Comparison of ENCODE assay signal across 8 cellular contexts in genomic region chr1:46197551-46198025, GRCh38. TPM values are rescaled to one million over a fixed set of nuclear protein-coding genes. Genes with fewer than 3 reads are reported as not detected.
DNase-seq lines count a peak whose midpoint lies in the region; ATAC-seq, FAIRE-seq and TF ChIP-seq lines count a peak whose summit lies in the region.

No MANE protein-coding gene starts in this region.

- TF ChIP-seq POLR2A in NB4 (IDR thresholded peaks at IDR 0.05; ENCODE audit: extremely low read depth, insufficient read length) = no peak
- no peak for TF ChIP-seq POLR2A in endothelial cell of umbilical vein (IDR thresholded peaks at IDR 0.05; ENCODE audit: low read depth, low read length)

- H3K4me3 ChIP-seq in NB4 (ENCODE audit: low read depth, low read length) (peak overlapping the region; percentile 91), endothelial cell of umbilical vein (replicated peaks in 1 of 3; ENCODE audit: insufficient read depth in 1 of 3, low read depth in 1 of 3, low read length in 3 of 3) (peak overlapping the region; percentile 26 to 88 (median 64)), osteoblast (ENCODE audit: insufficient read depth, low read length) (peak overlapping the region; percentile 92)

- intact Hi-C loops in Calu3 (cut with micrococcal nuclease; ENCODE audit: unreplicated experiment) = no loop called here
- intact Hi-C loops in endothelial cell of umbilical vein (cut with micrococcal nuclease) = loop anchor here (1.0 kb wide), 3 partner anchors 14 to 160 kb away; no protein-coding TSS in a partner anchor

- DNase-seq in Calu3 (no peak), NB4 (ENCODE audit: low read depth) (no peak), endothelial cell of umbilical vein (ENCODE audit: low read depth, low spot score) (no peak), osteoblast (ENCODE audit: insufficient read length, low spot score, missing footprints) (peak; percentile 89), NCI-H526 treated with DMSO at 0.1 percent for 48 hours (lab: John Stamatoyannopoulos, UW) (no peak), NAMALWA (ENCODE audit: low spot score) (no peak)

- TF ChIP-seq CTCF in Calu3 (IDR thresholded peaks at IDR 0.05; ENCODE audit: unreplicated experiment) (no peak), NB4 (IDR thresholded peaks at IDR 0.05; ENCODE audit: low read depth, low read length) (no peak), endothelial cell of umbilical vein (IDR thresholded peaks at IDR 0.05; ENCODE audit: extremely low read depth in 1 of 2, insufficient read depth in 1 of 2, low read depth in 1 of 2, low read length in 2 of 2) (no peak), osteoblast (IDR thresholded peaks at IDR 0.05; ENCODE audit: extremely low read depth, low read depth, low read length) (no peak)

- H3K4me1 Mint-ChIP-seq in Calu3 (ENCODE audit: low read depth, unreplicated experiment) = peaks cover 9% of the 10 kb centered on the region

- no peak for ATAC-seq in GM18873 (IDR thresholded peaks at IDR 0.05; ENCODE audit: low FRiP score, unreplicated experiment)
- no peak for ATAC-seq in GM21529 (IDR thresholded peaks at IDR 0.05; ENCODE audit: unreplicated experiment)

- H3K4me2 ChIP-seq in endothelial cell of umbilical vein (ENCODE audit: insufficient read depth, low read length) (peak overlapping the region; percentile 65), osteoblast (ENCODE audit: insufficient read depth, low read length) (peak overlapping the region; percentile 97)

- H3K9me1 ChIP-seq in endothelial cell of umbilical vein (replicated peaks; ENCODE audit: control insufficient read depth, extremely low read depth, insufficient read depth, low read length) = no peaks in the 10 kb centered on the region

- dilution Hi-C loops in endothelial cell of umbilical vein (cut with MboI; ENCODE audit: extremely low pct_ligation_motif_present, low sequenced_read_pairs) = loop anchor here (25.0 kb wide), 1 partner anchor 160 kb away; no protein-coding TSS in a partner anchor

- H3K9ac ChIP-seq in endothelial cell of umbilical vein (replicated peaks; ENCODE audit: extremely low read depth, insufficient read depth, low read length) = peak overlapping the region; percentile 64

- H3K27me3 Mint-ChIP-seq in Calu3 (ENCODE audit: unreplicated experiment) = peaks cover 2% of the 10 kb centered on the region

- no peaks in the 10 kb centered on the region for H3K79me2 ChIP-seq in endothelial cell of umbilical vein (ENCODE audit: control insufficient read depth, insufficient read depth, low read length)
- peaks cover 16% of the 10 kb centered on the region for H3K79me2 ChIP-seq in osteoblast (ENCODE audit: insufficient read depth, low read length)

- peak overlapping the region; percentile 79 for H3K4me3 Mint-ChIP-seq in Calu3 (ENCODE audit: low read depth, unreplicated experiment)

- CTCF ChIA-PET in Calu3 (lab: Charles Lee) (interaction anchor here (2.6 kb wide), 1 partner anchor 26 kb away, joined by 15 read pairs; no protein-coding TSS in a partner anchor), endothelial cell of umbilical vein (lab: Charles Lee) (interaction anchor here (6.4 kb wide), 1 partner anchor 27 kb away, joined by 35 read pairs; no protein-coding TSS in a partner anchor)

- H4K20me1 ChIP-seq in endothelial cell of umbilical vein (replicated peaks; ENCODE audit: control insufficient read depth, extremely low read depth, insufficient read depth, low read length) (no peaks in the 10 kb centered on the region), osteoblast (ENCODE audit: insufficient read depth, low read length) (no peaks in the 10 kb centered on the region)

- H3K9me3 Mint-ChIP-seq in Calu3 (ENCODE audit: low read depth, unreplicated experiment) = no peaks in the 10 kb centered on the region

- H3K27ac ChIP-seq in endothelial cell of umbilical vein (ENCODE audit: insufficient read depth, low read depth, low read length) = peak overlapping the region; percentile 39
- H3K27ac ChIP-seq in osteoblast (ENCODE audit: low read depth, low read length) = peak overlapping the region; percentile 49

- peaks cover 8% of the 10 kb centered on the region for H3K4me1 ChIP-seq in endothelial cell of umbilical vein (ENCODE audit: control insufficient read depth, extremely low read depth, insufficient read depth, low read length)
- peaks cover 12% of the 10 kb centered on the region for H3K4me1 ChIP-seq in osteoblast (ENCODE audit: insufficient read depth, low read length)

- BruUV-seq in Calu3 (replicated peaks; lab: Mats Ljungman, UMichigan) (TSS peak; percentile 48), endothelial cell of umbilical vein (replicated peaks; lab: Mats Ljungman, UMichigan) (no TSS peak)

- H3K27me3 ChIP-seq in endothelial cell of umbilical vein (ENCODE audit: control insufficient read depth in 2 of 2, insufficient read depth in 2 of 2, low read length in 2 of 2) (no peaks in the 10 kb centered on the region), osteoblast (ENCODE audit: insufficient read depth, low read length) (no peaks in the 10 kb centered on the region)

- no peaks in the 10 kb centered on the region for H3K9me3 ChIP-seq in endothelial cell of umbilical vein (replicated peaks; ENCODE audit: control insufficient read depth, insufficient read depth, low read length)
- no peaks in the 10 kb centered on the region for H3K9me3 ChIP-seq in osteoblast (ENCODE audit: low read depth, low read length)

- H2AFZ ChIP-seq in endothelial cell of umbilical vein (ENCODE audit: low read depth, low read length) (peak overlapping the region; percentile 77), osteoblast (ENCODE audit: low read length) (peak overlapping the region; percentile 65)

- peaks cover 30% of the 10 kb centered on the region for H3K36me3 Mint-ChIP-seq in Calu3 (ENCODE audit: insufficient read depth, unreplicated experiment)

- POLR2A ChIA-PET in endothelial cell of umbilical vein (lab: Charles Lee) = no interaction called here

- peak; percentile 56 for FAIRE-seq in endothelial cell of umbilical vein (lab: Jason Lieb, UNC)

- no peak overlapping the region for H3K27ac Mint-ChIP-seq in Calu3 (ENCODE audit: unreplicated experiment)

- H3K36me3 ChIP-seq in endothelial cell of umbilical vein (ENCODE audit: control insufficient read depth in 2 of 2, extremely low read depth in 1 of 2, insufficient read depth in 2 of 2, low read length in 2 of 2) (peaks cover 0 to 8% of the 10 kb centered on the region in 2 experiments), osteoblast (ENCODE audit: insufficient read depth, low read length) (peaks cover 23% of the 10 kb centered on the region)

RNA-seq across cellular contexts. Expression of gene POMGNT1, which starts 0.6 kb away (rescaled TPM):
- total RNA-seq in Calu3 (2022) = 62.0 and 74.5 TPM in 2 replicates
- total RNA-seq in endothelial cell of umbilical vein = 64.4 and 66.9 TPM in 2 replicates
- 64.3 and 67.5 TPM in 2 replicates for polyA plus RNA-seq in endothelial cell of umbilical vein
- 64.2 and 65.8 TPM in 2 replicates for polyA plus RNA-seq in endothelial cell of umbilical vein (2011; cell fraction: cytosol; rRNA removed)
- 113 and 115 TPM in 2 replicates for polyA plus RNA-seq in endothelial cell of umbilical vein (2011; cell fraction: nucleus; rRNA removed)
- polyA plus RNA-seq in endothelial cell of umbilical vein (2012) = 47.9 and 51.3 TPM in 2 replicates
- 56.7 and 58.7 TPM in 2 replicates for polyA minus RNA-seq in endothelial cell of umbilical vein
- 21.9 TPM for polyA minus RNA-seq in endothelial cell of umbilical vein (2011; cell fraction: cytosol; rRNA and poly(A)+ RNA removed)
- 23.6 and 24.4 TPM in 2 replicates for polyA minus RNA-seq in endothelial cell of umbilical vein (2011; cell fraction: nucleus; rRNA and poly(A)+ RNA removed)
- total RNA-seq in osteoblast = 43.9 and 45.6 TPM in 2 replicates

RNA-seq across cellular contexts. Expression of gene LURAP1, which starts 5.5 kb away (rescaled TPM):
- total RNA-seq in Calu3 (2022) = not detected in 2 replicates
- 2.4 and 3.4 TPM in 2 replicates for total RNA-seq in endothelial cell of umbilical vein
- 2.3 and 2.5 TPM in 2 replicates for polyA plus RNA-seq in endothelial cell of umbilical vein
- polyA plus RNA-seq in endothelial cell of umbilical vein (2011; cell fraction: cytosol; rRNA removed) = 1.4 and 1.9 TPM in 2 replicates
- polyA plus RNA-seq in endothelial cell of umbilical vein (2011; cell fraction: nucleus; rRNA removed) = 2.7 and 2.8 TPM in 2 replicates
- 1.4 and 1.5 TPM in 2 replicates for polyA plus RNA-seq in endothelial cell of umbilical vein (2012)
- 1.6 and 2.5 TPM in 2 replicates for polyA minus RNA-seq in endothelial cell of umbilical vein
- not detected for polyA minus RNA-seq in endothelial cell of umbilical vein (2011; cell fraction: cytosol; rRNA and poly(A)+ RNA removed)
- 1.0 and 1.5 TPM in 2 replicates for polyA minus RNA-seq in endothelial cell of umbilical vein (2011; cell fraction: nucleus; rRNA and poly(A)+ RNA removed)
- total RNA-seq in osteoblast = 4.1 and 4.3 TPM in 2 replicates

RNA-seq across cellular contexts. Expression of gene P3R3URF, which starts 21.3 kb away (rescaled TPM):
- total RNA-seq in Calu3 (2022) = not detected in 2 replicates
- total RNA-seq in endothelial cell of umbilical vein = not detected in 2 replicates
- polyA plus RNA-seq in endothelial cell of umbilical vein = not detected in 2 replicates
- polyA plus RNA-seq in endothelial cell of umbilical vein (2011; cell fraction: cytosol; rRNA removed) = not detected in 2 replicates
- polyA plus RNA-seq in endothelial cell of umbilical vein (2011; cell fraction: nucleus; rRNA removed) = not detected in 2 replicates
- not detected in 2 replicates for polyA plus RNA-seq in endothelial cell of umbilical vein (2012)
- polyA minus RNA-seq in endothelial cell of umbilical vein = not detected in 2 replicates
- not detected for polyA minus RNA-seq in endothelial cell of umbilical vein (2011; cell fraction: cytosol; rRNA and poly(A)+ RNA removed)
- not detected in 2 replicates for polyA minus RNA-seq in endothelial cell of umbilical vein (2011; cell fraction: nucleus; rRNA and poly(A)+ RNA removed)
- not detected in 2 replicates for total RNA-seq in osteoblast

RNA-seq across cellular contexts. Expression of gene TSPAN1, which starts 22.7 kb away (rescaled TPM):
- total RNA-seq in Calu3 (2022) (46.2 and 94.8 TPM in 2 replicates), endothelial cell of umbilical vein (0.37 and 0.88 TPM in 2 replicates), osteoblast (0.59 and 1.1 TPM in 2 replicates)
- 0.65 and 0.91 TPM in 2 replicates for polyA plus RNA-seq in endothelial cell of umbilical vein
- polyA plus RNA-seq in endothelial cell of umbilical vein (2011; cell fraction: cytosol; rRNA removed) = 0.41 and 0.42 TPM in 2 replicates
- 0.70 and 0.71 TPM in 2 replicates for polyA plus RNA-seq in endothelial cell of umbilical vein (2011; cell fraction: nucleus; rRNA removed)
- 0.16 and 0.27 TPM in 2 replicates for polyA plus RNA-seq in endothelial cell of umbilical vein (2012)
- polyA minus RNA-seq in endothelial cell of umbilical vein = 0.42 and 1.1 TPM in 2 replicates
- polyA minus RNA-seq in endothelial cell of umbilical vein (2011; cell fraction: cytosol; rRNA and poly(A)+ RNA removed) = 15.4 TPM
- polyA minus RNA-seq in endothelial cell of umbilical vein (2011; cell fraction: nucleus; rRNA and poly(A)+ RNA removed) = not detected in 2 replicates

RNA-seq across cellular contexts. Expression of gene RAD54L, which starts 50.0 kb away (rescaled TPM):
- total RNA-seq in Calu3 (2022) = 22.5 and 25.2 TPM in 2 replicates
- 18.9 and 19.7 TPM in 2 replicates for total RNA-seq in endothelial cell of umbilical vein
- 10.1 and 10.5 TPM in 2 replicates for polyA plus RNA-seq in endothelial cell of umbilical vein
- 9.2 and 11.2 TPM in 2 replicates for polyA plus RNA-seq in endothelial cell of umbilical vein (2011; cell fraction: cytosol; rRNA removed)
- polyA plus RNA-seq in endothelial cell of umbilical vein (2011; cell fraction: nucleus; rRNA removed) = 37.7 and 44.9 TPM in 2 replicates
- polyA plus RNA-seq in endothelial cell of umbilical vein (2012) = 4.3 and 9.1 TPM in 2 replicates
- polyA minus RNA-seq in endothelial cell of umbilical vein = 10.8 and 12.5 TPM in 2 replicates
- polyA minus RNA-seq in endothelial cell of umbilical vein (2011; cell fraction: cytosol; rRNA and poly(A)+ RNA removed) = 17.1 TPM
- polyA minus RNA-seq in endothelial cell of umbilical vein (2011; cell fraction: nucleus; rRNA and poly(A)+ RNA removed) = 6.5 and 17.4 TPM in 2 replicates
- 0.59 and 1.4 TPM in 2 replicates for total RNA-seq in osteoblast
